1 cellular context compared by ENCODE assay signal in genomic region chr10:133236411-133237240, GRCh38.
TF ChIP-seq lines count a peak whose summit lies in the region.

No MANE protein-coding gene starts in this region.

TF ChIP-seq in IMR-90, 13 proteins besides CTCF, POLR2A, EP300 and RAD21 (continued from another document):
- no peak for TF ChIP-seq ELK1 (IDR thresholded peaks at IDR 0.05; ENCODE audit: borderline replicate concordance, low read depth, low read length)
- TF ChIP-seq RFX5 (IDR thresholded peaks at IDR 0.05; ENCODE audit: low read depth, low read length): no peak
- TF ChIP-seq USF2 (IDR thresholded peaks at IDR 0.05; ENCODE audit: low read depth, low read length): no peak
- no peak for TF ChIP-seq CEBPB (IDR thresholded peaks at IDR 0.05; ENCODE audit: low read depth, low read length)
- TF ChIP-seq FOS (IDR thresholded peaks at IDR 0.05; ENCODE audit: low read depth, low read length): no peak
- no peak for TF ChIP-seq CHD1 (IDR thresholded peaks at IDR 0.05; ENCODE audit: low read depth, low read length)
TF ChIP-seq in IMR-90: peak in this region for 0.
